17 cellular contexts compared by ENCODE assay signal in the genomic region with DNA sequence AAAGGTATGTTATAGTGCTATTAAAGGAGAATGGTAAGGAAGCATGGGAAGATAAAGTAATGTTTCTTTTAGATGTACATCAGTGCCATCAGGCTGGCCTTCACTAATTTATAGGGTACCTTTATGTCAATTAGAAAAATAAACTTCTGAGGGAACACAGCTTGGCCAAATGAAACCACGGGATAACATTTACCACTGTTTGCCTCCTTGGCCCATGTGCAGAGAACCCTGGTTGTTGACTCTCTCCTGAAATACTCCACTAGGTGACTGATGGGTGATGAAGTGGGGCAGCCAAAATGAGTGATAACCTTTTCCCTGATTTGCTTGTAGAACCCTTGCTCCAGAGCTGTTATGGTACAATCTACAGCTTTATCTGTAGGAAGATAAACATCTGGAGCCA. TPM values are rescaled to one million over a fixed set of nuclear protein-coding genes. Genes with fewer than 3 reads are reported as not detected.
DNase-seq lines count a peak whose midpoint lies in the region; ATAC-seq and TF ChIP-seq lines count a peak whose summit lies in the region.
"Had no signal": no experiment of that assay in that cellular context is flagged by ENCODE, and none has a peak within 500 bp of the region (broad histone marks: within the 10 kb centered on the region; RNA-seq: fewer than 3 reads in every experiment).

No MANE protein-coding gene starts in this region.

- ATAC-seq in effector memory CD8-positive, alpha-beta T cell (replicated peaks): no peak
- ATAC-seq in psoas muscle (no peak), HG03196 (IDR thresholded peaks at IDR 0.05; ENCODE audit: unreplicated experiment) (no peak)

- peaks cover 5% of the 10 kb centered on the region for H3K36me3 Mint-ChIP-seq in IgD-negative memory B cell
- peaks cover 93% of the 10 kb centered on the region for H3K36me3 Mint-ChIP-seq in effector memory CD8-positive, alpha-beta T cell (ENCODE audit: insufficient read depth)

- H3K9me3 Mint-ChIP-seq in IgD-negative memory B cell: no peaks in the 10 kb centered on the region
- H3K9me3 Mint-ChIP-seq in effector memory CD8-positive, alpha-beta T cell: no peaks in the 10 kb centered on the region

- no peak overlapping the region for H3K4me3 ChIP-seq in AG04450 (ENCODE audit: low read depth, low read length)
- H3K4me3 ChIP-seq in psoas muscle: no peak overlapping the region
- no peak overlapping the region for H3K4me3 ChIP-seq in sigmoid colon
- H3K4me3 ChIP-seq: colonic mucosa, SJCRH30, skin epidermis had no signal

- H3K27me3 ChIP-seq in AG04450 (ENCODE audit: control insufficient read depth, insufficient read depth, low read length): no peaks in the 10 kb centered on the region
- no peaks in the 10 kb centered on the region for H3K27me3 ChIP-seq in psoas muscle (ENCODE audit: insufficient read depth in 3 of 3, low read length in 2 of 3)
- no peaks in the 10 kb centered on the region for H3K27me3 ChIP-seq in sigmoid colon
- H3K27me3 ChIP-seq: colonic mucosa, SJCRH30 had no signal

- no peaks in the 10 kb centered on the region for H3K27me3 Mint-ChIP-seq in IgD-negative memory B cell
- H3K27me3 Mint-ChIP-seq in effector memory CD8-positive, alpha-beta T cell: no peaks in the 10 kb centered on the region

- no peak for TF ChIP-seq CTCF in AG04450 (IDR thresholded peaks at IDR 0.05; ENCODE audit: low read depth, low read length)
- TF ChIP-seq CTCF in psoas muscle (IDR thresholded peaks at IDR 0.05): no peak
- TF ChIP-seq CTCF in sigmoid colon (IDR thresholded peaks at IDR 0.05): no peak

- CTCF ChIA-PET in AG04450 (lab: Charles Lee): interaction anchor here (0.6 to 4.3 kb wide), 3 partner anchors 31 to 254 kb away, joined by 4 to 27 read pairs (median 5); a partner anchor contains a TSS

- TF ChIP-seq POLR2A in sigmoid colon (IDR thresholded peaks at IDR 0.05): no peak

- H3K4me1 Mint-ChIP-seq in IgD-negative memory B cell: peaks cover 40 to 70% (median 70%) of the 10 kb centered on the region in 3 donors
- H3K4me1 Mint-ChIP-seq in effector memory CD8-positive, alpha-beta T cell (ENCODE audit: low read depth in 2 of 2): peaks cover 28 to 58% of the 10 kb centered on the region in 2 donors

- H3K27ac ChIP-seq in AG04450 (ENCODE audit: low read depth, low read length) (peak overlapping the region; percentile 66), psoas muscle (peak overlapping the region; percentile 15), sigmoid colon (no peak overlapping the region)
- H3K27ac ChIP-seq: C4-2B, colonic mucosa, SJCRH30 had no signal

- WGBS in psoas muscle, 3 donors: 97 to 100% (median 100%) methylated on average over 1 of the region's 1 CpG
- WGBS in sigmoid colon, 2 donors: 91 to 97% methylated on average over 1 of the region's 1 CpG

- H3K4me3 Mint-ChIP-seq in IgD-negative memory B cell: peak overlapping the region in 2 of 4 donors; percentile 28 to 56
- no peak overlapping the region for H3K4me3 Mint-ChIP-seq in effector memory CD8-positive, alpha-beta T cell

- H3K36me3 ChIP-seq in psoas muscle (ENCODE audit: insufficient read depth in 1 of 2, low read depth in 1 of 2) (peaks cover 13 to 92% of the 10 kb centered on the region in 2 donors), sigmoid colon (peaks cover 37 to 94% (median 49%) of the 10 kb centered on the region in 4 donors)

- DNase-seq in AG04450 (ENCODE audit: low read depth, low spot score) (no peak), psoas muscle (no peak), NCI-H128 (lab: John Stamatoyannopoulos, UW; ENCODE audit: unreplicated experiment) (no peak), sigmoid colon (no peak)
- DNase-seq in effector memory CD8-positive, alpha-beta T cell: no peak
- no peak for DNase-seq in activated T-cell treated with anti-CD3 and anti-CD28 coated beads, Interleukin-2, amount 50 U/mL, for 1 hour
- DNase-seq: amygdala, colonic mucosa, hypothalamus, left ventricle myocardium superior, NCI-H2171 treated with DMSO at 0.1 percent for 48 hours, SJCRH30 had no signal

- intact Hi-C loops in psoas muscle (cut with DNase I): no loop called here
- intact Hi-C loops in sigmoid colon (cut with DNase I): no loop called here

- H3K9me3 ChIP-seq in AG04450 (ENCODE audit: control insufficient read depth, insufficient read depth, low read length) (no peaks in the 10 kb centered on the region), psoas muscle (no peaks in the 10 kb centered on the region), sigmoid colon (no peaks in the 10 kb centered on the region)
- H3K9me3 ChIP-seq: colonic mucosa, SJCRH30 had no signal

- TF ChIP-seq EP300 in sigmoid colon (IDR thresholded peaks at IDR 0.05): no peak

- POLR2A ChIA-PET in AG04450 (lab: Yijun Ruan, JAX): no interaction called here

- H3K27ac Mint-ChIP-seq in IgD-negative memory B cell: peak overlapping the region in 2 of 3 donors; percentile 30 to 35
- H3K27ac Mint-ChIP-seq in effector memory CD8-positive, alpha-beta T cell: peak overlapping the region; percentile 51 to 82

- peaks cover 17% of the 10 kb centered on the region for H3K4me1 ChIP-seq in psoas muscle
- peaks cover 0 to 33% (median 22%) of the 10 kb centered on the region in 4 donors for H3K4me1 ChIP-seq in sigmoid colon
- H3K4me1 ChIP-seq: colonic mucosa had no signal

RNA-seq across cellular contexts. Expression of gene TRIM38, which starts 9.5 kb away (rescaled TPM):
- 8.2 and 9.1 TPM in 2 replicates for polyA plus RNA-seq in AG04450 (2011; rRNA removed)
- 10.2 and 11.4 TPM in 2 replicates for polyA minus RNA-seq in AG04450 (2011; rRNA and poly(A)+ RNA removed)
- 23.7 TPM for polyA plus RNA-seq in IgD-negative memory B cell
- total RNA-seq in psoas muscle: 1 to 10 TPM; 3.1 to 7.3 (median 4.8) TPM
- polyA plus RNA-seq in psoas muscle: 1 to 10 TPM; 1.4 to 5.8 (median 3.4) TPM
- total RNA-seq in sigmoid colon: 10 to 100 TPM in 1 of 4 donors, 1 to 10 TPM in 3; 7.5 to 13.3 (median 8.2) TPM
- polyA plus RNA-seq in sigmoid colon: 10 to 100 TPM in 1 of 3 donors, 1 to 10 TPM in 2; 4.2 to 10.2 (median 5.1) TPM

RNA-seq across cellular contexts. Expression of gene SLC17A2, which starts 41.6 kb away (rescaled TPM):
- polyA plus RNA-seq in AG04450 (2011; rRNA removed) (not detected in 2 replicates), IgD-negative memory B cell (not detected), psoas muscle (not detected), sigmoid colon (not detected)
- not detected in 2 replicates for polyA minus RNA-seq in AG04450 (2011; rRNA and poly(A)+ RNA removed)
- total RNA-seq in psoas muscle (not detected), sigmoid colon (not detected)
- total RNA-seq: colonic mucosa, left ventricle myocardium superior, SJCRH30, subcutaneous adipose tissue had no signal

Comparison
In these comparisons a context has a peak if more than half of its experiments do, and no peak if none do; other contexts are left out.
1. H3K27ac ChIP-seq: peak in AG04450 (single experiment) and psoas muscle (single experiment); none in sigmoid colon (0 of 4).